ENCODE assay signal across 1 cellular context in genomic region chr9:95874303-95874988, GRCh38.
TF ChIP-seq lines count a peak whose summit lies in the region.

No MANE protein-coding gene starts in this region.

TF ChIP-seq in HepG2, 621 proteins besides CTCF, POLR2A, EP300 and RAD21 (continued from another document):
- TF ChIP-seq ZXDC (CRISPR knock-in tag; IDR thresholded peaks at IDR 0.05) (0 out of 2 replicates have a peak, but pooled peaks have one; percentile 15), TAF15 (IDR thresholded peaks at IDR 0.05; ENCODE audit: low read depth, low read length, poor library complexity, severe bottlenecking) (no peak), ZNF431 (CRISPR knock-in tag; IDR thresholded peaks at IDR 0.05; ENCODE audit: borderline replicate concordance, low read depth) (no peak)
TF ChIP-seq in HepG2: peak in this region for 6.
